Comparison of ENCODE assay signal across 27 cellular contexts in the genomic region with DNA sequence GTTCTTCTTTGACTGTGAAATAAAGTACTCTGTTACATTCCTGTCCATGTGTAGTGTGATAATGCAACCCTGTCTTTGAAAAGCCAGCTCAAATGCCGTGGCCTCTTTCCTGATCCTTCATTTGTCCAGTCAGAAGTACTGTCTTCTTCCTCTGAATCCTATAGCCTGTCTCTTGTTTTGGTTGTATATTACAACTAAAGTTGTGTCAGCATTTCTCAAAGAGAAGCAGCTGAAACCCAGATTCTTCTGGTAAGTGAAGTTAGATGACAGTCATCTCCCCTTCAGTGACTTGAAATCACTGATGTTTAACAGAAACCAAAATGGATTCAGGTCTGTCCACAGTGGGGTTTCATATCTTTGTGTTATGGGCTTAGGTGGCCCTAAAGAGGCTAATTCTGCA.
"Had no signal": no experiment of that assay in that cellular context is flagged by ENCODE, and none has a peak within 500 bp of the region (broad histone marks: within the 10 kb centered on the region; RNA-seq: fewer than 3 reads in every experiment).

No MANE protein-coding gene starts in this region.

- H3K9me3 Mint-ChIP-seq: activated naive CD8-positive, alpha-beta T cell treated with anti-CD3 and anti-CD28 coated beads, Interleukin-2, amount 50 U/mL, for 24 hours; activated T-helper 1 cell treated with anti-CD3 and anti-CD28 coated beads, Interleukin-12 subunit alpha, Interleukin-12 subunit beta, Interleukin-2, Interleukin-4 antibody, amounts not matched to agents 30 ng/mL and 10 ng/mL and 1 ng/mL, durations not matched to agents 14 hours and 24 hours and 36 hours; central memory CD8-positive, alpha-beta T cell; naive thymus-derived CD8-positive, alpha-beta T cell; stimulated activated effector memory CD8-positive, alpha-beta T cell treated with anti-CD3 and anti-CD28 coated beads, Interleukin-12 subunit alpha, Interleukin-12 subunit beta, amount 100 ng/mL, for 72 hours; stimulated activated naive CD8-positive, alpha-beta T cell treated with anti-CD3 and anti-CD28 coated beads, Interleukin-15, amount 100 ng/mL, for 72 hours; T-cell; T-helper 2 cell treated with Interferon-gamma antibody and Interleukin-4, amounts not matched to agents 5 μg/mL and 100 μg/mL, for 36 hours had no signal

- ATAC-seq: activated CD8-positive, alpha-beta T cell treated with anti-CD3 and anti-CD28 coated beads, Interleukin-2, amount 10 ng/mL, durations not matched to agents 7 days and 5 days; activated naive CD8-positive, alpha-beta T cell treated with anti-CD3 and anti-CD28 coated beads, Interleukin-2, amount 50 U/mL, for 24 hours; left lobe of liver; lower lobe of right lung; naive thymus-derived CD8-positive, alpha-beta T cell; right cardiac atrium; stimulated activated effector memory CD8-positive, alpha-beta T cell treated with anti-CD3 and anti-CD28 coated beads, Interleukin-12 subunit alpha, Interleukin-12 subunit beta, amount 100 ng/mL, for 72 hours; stimulated activated naive CD8-positive, alpha-beta T cell treated with anti-CD3 and anti-CD28 coated beads, Interleukin-15, amount 100 ng/mL, for 72 hours; T-cell had no signal

- H3K36me3 Mint-ChIP-seq: naive thymus-derived CD8-positive, alpha-beta T cell; stimulated activated effector memory CD8-positive, alpha-beta T cell treated with anti-CD3 and anti-CD28 coated beads, Interleukin-12 subunit alpha, Interleukin-12 subunit beta, amount 100 ng/mL, for 72 hours; T-cell had no signal

- H3K27ac ChIP-seq: brain microvascular endothelial cell, colonic mucosa, lower lobe of right lung, ovary, prostate gland, suprapubic skin, VCaP had no signal

- H3K4me3 Mint-ChIP-seq: activated CD8-positive, alpha-beta T cell treated with anti-CD3 and anti-CD28 coated beads, Interleukin-2, amount 10 ng/mL, durations not matched to agents 7 days and 5 days; activated naive CD8-positive, alpha-beta T cell treated with anti-CD3 and anti-CD28 coated beads, Interleukin-2, amount 50 U/mL, for 24 hours; activated T-helper 1 cell treated with anti-CD3 and anti-CD28 coated beads, Interleukin-12 subunit alpha, Interleukin-12 subunit beta, Interleukin-2, Interleukin-4 antibody, amounts not matched to agents 30 ng/mL and 10 ng/mL and 1 ng/mL, durations not matched to agents 14 hours and 24 hours and 36 hours; central memory CD8-positive, alpha-beta T cell; naive thymus-derived CD8-positive, alpha-beta T cell; stimulated activated effector memory CD8-positive, alpha-beta T cell treated with anti-CD3 and anti-CD28 coated beads, Interleukin-12 subunit alpha, Interleukin-12 subunit beta, amount 100 ng/mL, for 72 hours; stimulated activated naive CD8-positive, alpha-beta T cell treated with anti-CD3 and anti-CD28 coated beads, Interleukin-15, amount 100 ng/mL, for 72 hours; T-cell; T-helper 2 cell treated with Interferon-gamma antibody and Interleukin-4, amounts not matched to agents 5 μg/mL and 100 μg/mL, for 36 hours had no signal

- H3K27me3 ChIP-seq: brain microvascular endothelial cell, colonic mucosa, dorsolateral prefrontal cortex, ovary, suprapubic skin had no signal

- H3K27ac Mint-ChIP-seq: activated CD8-positive, alpha-beta T cell treated with anti-CD3 and anti-CD28 coated beads, Interleukin-2, amount 10 ng/mL, durations not matched to agents 7 days and 5 days; activated naive CD8-positive, alpha-beta T cell treated with anti-CD3 and anti-CD28 coated beads, Interleukin-2, amount 50 U/mL, for 24 hours; activated T-helper 1 cell treated with anti-CD3 and anti-CD28 coated beads, Interleukin-12 subunit alpha, Interleukin-12 subunit beta, Interleukin-2, Interleukin-4 antibody, amounts not matched to agents 30 ng/mL and 10 ng/mL and 1 ng/mL, durations not matched to agents 14 hours and 24 hours and 36 hours; naive thymus-derived CD8-positive, alpha-beta T cell; stimulated activated effector memory CD8-positive, alpha-beta T cell treated with anti-CD3 and anti-CD28 coated beads, Interleukin-12 subunit alpha, Interleukin-12 subunit beta, amount 100 ng/mL, for 72 hours; stimulated activated naive CD8-positive, alpha-beta T cell treated with anti-CD3 and anti-CD28 coated beads, Interleukin-15, amount 100 ng/mL, for 72 hours; T-cell; T-helper 2 cell treated with Interferon-gamma antibody and Interleukin-4, amounts not matched to agents 5 μg/mL and 100 μg/mL, for 36 hours had no signal

- DNase-seq: activated CD4-positive, alpha-beta T cell treated with anti-CD3 and anti-CD28 coated beads, Interleukin-2, amount 50 U/mL, for 1 hour; activated CD4-positive, CD25-positive, alpha-beta regulatory T cell treated with anti-CD3 and anti-CD28 coated beads, Interleukin-2, amount 50 U/mL, for 72 hours; activated CD8-positive, alpha-beta T cell treated with anti-CD3 and anti-CD28 coated beads, Interleukin-2, amount 10 ng/mL, durations not matched to agents 7 days and 5 days; activated gamma-delta T cell; activated naive CD4-positive, alpha-beta T cell treated with anti-CD3 and anti-CD28 coated beads, Interleukin-2, amount 50 U/mL, for 16 hours; activated naive CD8-positive, alpha-beta T cell treated with anti-CD3 and anti-CD28 coated beads, Interleukin-2, amount 50 U/mL, for 24 hours; anterior cingulate cortex; brain microvascular endothelial cell; colonic mucosa; dorsolateral prefrontal cortex; foreskin fibroblast; kidney; lower lobe of right lung; naive thymus-derived CD8-positive, alpha-beta T cell; ovary; right cardiac atrium; stimulated activated CD4-positive, alpha-beta T cell treated with anti-CD3 and anti-CD28 coated beads, Interleukin-12 subunit alpha, Interleukin-12 subunit beta, amount 100 ng/mL, for 4 hours; stimulated activated naive CD8-positive, alpha-beta T cell treated with anti-CD3 and anti-CD28 coated beads, Interleukin-15, amount 100 ng/mL, for 72 hours; T-cell had no signal

- H3K4me1 ChIP-seq: colonic mucosa, lower lobe of right lung, prostate gland, suprapubic skin had no signal

- H3K9me3 ChIP-seq: colonic mucosa, lower lobe of right lung, ovary, prostate gland, suprapubic skin had no signal

- H3K36me3 ChIP-seq: brain microvascular endothelial cell, colonic mucosa, lower lobe of right lung, ovary, prostate gland, suprapubic skin had no signal

- H3K4me1 Mint-ChIP-seq: activated naive CD8-positive, alpha-beta T cell treated with anti-CD3 and anti-CD28 coated beads, Interleukin-2, amount 50 U/mL, for 24 hours; central memory CD8-positive, alpha-beta T cell; naive thymus-derived CD8-positive, alpha-beta T cell; stimulated activated effector memory CD8-positive, alpha-beta T cell treated with anti-CD3 and anti-CD28 coated beads, Interleukin-12 subunit alpha, Interleukin-12 subunit beta, amount 100 ng/mL, for 72 hours; stimulated activated naive CD8-positive, alpha-beta T cell treated with anti-CD3 and anti-CD28 coated beads, Interleukin-15, amount 100 ng/mL, for 72 hours; T-cell had no signal

- H3K4me3 ChIP-seq: colonic mucosa, dorsolateral prefrontal cortex, lower lobe of right lung, ovary, prostate gland, suprapubic skin had no signal
